In genomic region chr11:35516361-35516760, GRCh38 we compare ENCODE assay signal across 29 cellular contexts. TPM values are rescaled to one million over a fixed set of nuclear protein-coding genes. Genes with fewer than 3 reads are reported as not detected.
DNase-seq lines count a peak whose midpoint lies in the region; ATAC-seq and TF ChIP-seq lines count a peak whose summit lies in the region.
"Had no signal": no experiment of that assay in that cellular context is flagged by ENCODE, and none has a peak within 500 bp of the region (broad histone marks: within the 10 kb centered on the region; RNA-seq: fewer than 3 reads in every experiment).

No MANE protein-coding gene starts in this region.

- H3K27me3 ChIP-seq in WERI-Rb-1 (ENCODE audit: insufficient read depth, low read depth, severe bottlenecking): no peaks in the 10 kb centered on the region
- H3K27me3 ChIP-seq in neural progenitor cell: no peaks in the 10 kb centered on the region
- H3K27me3 ChIP-seq in colonic mucosa: no peaks in the 10 kb centered on the region
- H3K27me3 ChIP-seq: BLaER1, MG63 had no signal

- peak overlapping the region; percentile 33 for H3K4me2 ChIP-seq in neural progenitor cell
- H3K4me2 ChIP-seq: BLaER1 had no signal

- H3K4me3 ChIP-seq in WERI-Rb-1 (ENCODE audit: low read depth, low read length) (no peak overlapping the region), neural progenitor cell (no peak overlapping the region), colonic mucosa (no peak overlapping the region)
- H3K4me3 ChIP-seq: BLaER1, MG63, SK-N-MC had no signal

- H3F3A ChIP-seq in neural progenitor cell (ENCODE audit: low read depth): no peaks in the 10 kb centered on the region

- no peak for TF ChIP-seq CTCF in WERI-Rb-1 (IDR thresholded peaks at IDR 0.05; ENCODE audit: low read depth, low read length)
- no peak for TF ChIP-seq CTCF in neural progenitor cell (IDR thresholded peaks at IDR 0.05)
- TF ChIP-seq CTCF in colonic mucosa (IDR thresholded peaks at IDR 0.05): no peak

- peaks cover 100% of the 10 kb centered on the region for H3K79me2 ChIP-seq in neural progenitor cell (ENCODE audit: low read depth)

- intact Hi-C loops in colonic mucosa (cut with DNase I): no loop called here

- H3K4me1 ChIP-seq in neural progenitor cell: peaks cover 55% of the 10 kb centered on the region
- no peaks in the 10 kb centered on the region for H3K4me1 ChIP-seq in colonic mucosa
- H3K4me1 ChIP-seq: BLaER1 had no signal

- DNase-seq in DMS153 (lab: John Stamatoyannopoulos, UW) (peak; percentile 49), DMS153 treated with DMSO at 0.1 percent for 48 hours (lab: John Stamatoyannopoulos, UW; ENCODE audit: unreplicated experiment) (no peak), WERI-Rb-1 (no peak), epithelial cell of prostate (ENCODE audit: low read depth, low spot score) (no peak), neural progenitor cell (ENCODE audit: low spot score) (no peak), HCEC 1CT (no peak), colonic mucosa (no peak)
- DNase-seq: ACHN; CD4-positive, alpha-beta T cell; COR-L47; DMS 273 treated with DMSO at 0.1 percent for 48 hours; GF-D8; H9; Kasumi-1; MG63; NCI-H1092 treated with DMSO at 0.1 percent for 48 hours; NCI-H1436 treated with DMSO at 0.1 percent for 48 hours; NCI-H2029; NCI-H2171 treated with DMSO at 0.1 percent for 48 hours; NCI-H446 treated with DMSO at 0.1 percent for 48 hours; NCI-H69; NK-92 treated with Interleukin-12 subunit alpha and Interleukin-12 subunit beta, amount 100 ng/mL, for 24 hours; SHP77 treated with DMSO at 0.1 percent for 48 hours; SW 1271 had no signal

- H3K9me3 Mint-ChIP-seq in neural progenitor cell: no peaks in the 10 kb centered on the region
- H3K9me3 Mint-ChIP-seq: CD4-positive, alpha-beta T cell; H9 had no signal

- H3K4me3 Mint-ChIP-seq in neural progenitor cell: no peak overlapping the region
- H3K4me3 Mint-ChIP-seq: CD4-positive, alpha-beta T cell; H9 had no signal

- no peaks in the 10 kb centered on the region for H3K36me3 ChIP-seq in WERI-Rb-1
- peaks cover 14% of the 10 kb centered on the region for H3K36me3 ChIP-seq in neural progenitor cell
- H3K36me3 ChIP-seq in colonic mucosa: no peaks in the 10 kb centered on the region
- H3K36me3 ChIP-seq: BLaER1, MG63 had no signal

- peaks cover 27% of the 10 kb centered on the region for H3K4me1 Mint-ChIP-seq in neural progenitor cell

- no peak overlapping the region for H2AFZ ChIP-seq in neural progenitor cell (replicated peaks)

- peaks cover 2% of the 10 kb centered on the region for H3K27me3 Mint-ChIP-seq in neural progenitor cell (ENCODE audit: insufficient read depth, low read depth)

- peak overlapping the region; percentile 16; the same call in 1 of the 2 replicates for H3K27ac ChIP-seq in WERI-Rb-1
- H3K27ac ChIP-seq in epithelial cell of prostate: peak overlapping the region; percentile 22
- peak overlapping the region; percentile 5 for H3K27ac ChIP-seq in neural progenitor cell
- no peak overlapping the region for H3K27ac ChIP-seq in colonic mucosa
- H3K27ac ChIP-seq: 22Rv1, BLaER1, RWPE1, SK-N-MC had no signal

- H4K20me1 ChIP-seq in neural progenitor cell (ENCODE audit: low read depth): peaks cover 81% of the 10 kb centered on the region
- H4K20me1 ChIP-seq: BLaER1 had no signal

- H3K9me3 ChIP-seq in WERI-Rb-1 (ENCODE audit: severe bottlenecking) (no peaks in the 10 kb centered on the region), neural progenitor cell (ENCODE audit: low read depth) (no peaks in the 10 kb centered on the region), colonic mucosa (no peaks in the 10 kb centered on the region)
- H3K9me3 ChIP-seq: BLaER1, MG63 had no signal

- H3K27ac Mint-ChIP-seq in neural progenitor cell: no peak overlapping the region
- H3K27ac Mint-ChIP-seq: CD4-positive, alpha-beta T cell; H9 had no signal

- no peaks in the 10 kb centered on the region for H3K36me3 Mint-ChIP-seq in neural progenitor cell

- ATAC-seq in GM19395 (IDR thresholded peaks at IDR 0.05; ENCODE audit: unreplicated experiment): no peak

- H3K9ac ChIP-seq in neural progenitor cell: no peak overlapping the region
- no peak overlapping the region for H3K9ac ChIP-seq in colonic mucosa (ENCODE audit: low read depth in 2 of 2, low read length in 2 of 2)
- H3K9ac ChIP-seq: BLaER1 had no signal

RNA-seq across cellular contexts. Expression of gene PAMR1, which starts 9.1 kb away (rescaled TPM):
- total RNA-seq in neural progenitor cell (ENCODE audit: low replicate concordance) (209 and 285 TPM in 2 replicates), colonic mucosa (1 to 10 TPM; 1.5 to 4.7 TPM)
- total RNA-seq: CD4-positive, alpha-beta T cell had no signal

Comparison
In these comparisons a context has a peak if more than half of its experiments do, and no peak if none do; other contexts are left out.
1. RNA of gene PAMR1, which starts 9.1 kb away (total RNA-seq): 209 to 285 TPM in neural progenitor cell; 1.5 to 4.7 TPM in colonic mucosa; every median in the first group is over 10 times any median in the second.